ENCODE assay signal across 23 cellular contexts in genomic region chr4:48954314-48954713, GRCh38. TPM values are rescaled to one million over a fixed set of nuclear protein-coding genes. Genes with fewer than 3 reads are reported as not detected.
DNase-seq lines count a peak whose midpoint lies in the region; ATAC-seq, FAIRE-seq and TF ChIP-seq lines count a peak whose summit lies in the region.
"Had no signal": no experiment of that assay in that cellular context is flagged by ENCODE, and none has a peak within 500 bp of the region (broad histone marks: within the 10 kb centered on the region; RNA-seq: fewer than 3 reads in every experiment).

No MANE protein-coding gene starts in this region.

- dilution Hi-C loops in keratinocyte (cut with MboI; ENCODE audit: extremely low pct_ligation_motif_present, low sequenced_read_pairs) = no loop called here

- H3K27me3 ChIP-seq in keratinocyte (ENCODE audit: control insufficient read depth, extremely low read depth, insufficient read depth, low read length) (no peaks in the 10 kb centered on the region), smooth muscle cell (ENCODE audit: low read depth) (no peaks in the 10 kb centered on the region), A673 (replicated peaks; ENCODE audit: insufficient read depth, low read depth, low read length, poor library complexity) (no peaks in the 10 kb centered on the region)
- H3K27me3 ChIP-seq: body of pancreas, right atrium auricular region had no signal

- H3K9ac ChIP-seq in keratinocyte (ENCODE audit: control insufficient read depth, extremely low read depth, insufficient read depth, low read length) (peak overlapping the region; percentile 1), smooth muscle cell (ENCODE audit: low read depth) (peak overlapping the region; percentile 80)

- no peaks in the 10 kb centered on the region for H3K36me3 Mint-ChIP-seq in HFFc6 (ENCODE audit: low read depth)
- H3K36me3 Mint-ChIP-seq: activated naive CD4-positive, alpha-beta T cell treated with anti-CD3 and anti-CD28 coated beads, Interleukin-2, amount 10 ng/mL, durations not matched to agents 7 days and 5 days; naive thymus-derived CD4-positive, alpha-beta T cell had no signal

- H3K4me3 Mint-ChIP-seq in HFFc6 = no peak overlapping the region
- H3K4me3 Mint-ChIP-seq: activated naive CD4-positive, alpha-beta T cell treated with anti-CD3 and anti-CD28 coated beads, Interleukin-2, amount 10 ng/mL, durations not matched to agents 7 days and 5 days; naive thymus-derived CD4-positive, alpha-beta T cell had no signal

- POLR2A ChIA-PET in A673 (lab: Charles Lee; ENCODE audit: low non-redundant PET) = no interaction called here

- 44% methylated on average over 2 of the region's 2 CpGs for WGBS in smooth muscle cell (ENCODE audit: low lambda C conversion rate)

- TF ChIP-seq CTCF in HFFc6 (IDR thresholded peaks at IDR 0.05) (no peak), astrocyte of the spinal cord (IDR thresholded peaks at IDR 0.05; ENCODE audit: low read depth, low read length) (no peak), keratinocyte (optimal IDR thresholded peaks at IDR 0.05 in 1 of 3, IDR thresholded peaks at IDR 0.05 in 1 of 3, conservative IDR thresholded peaks at IDR 0.05 in 1 of 3; ENCODE audit: extremely low read depth in 1 of 3, insufficient read depth in 2 of 3, low read length in 3 of 3) (no peak), smooth muscle cell (IDR thresholded peaks at IDR 0.05; ENCODE audit: borderline replicate concordance, insufficient read depth, poor library complexity, severe bottlenecking) (no peak), A673 (conservative IDR thresholded peaks at IDR 0.05; ENCODE audit: low read depth, low read length) (no peak)

- H3K36me3 ChIP-seq in keratinocyte (ENCODE audit: control insufficient read depth in 2 of 2, extremely low read depth in 1 of 2, insufficient read depth in 2 of 2, low read length in 2 of 2) (no peaks in the 10 kb centered on the region), smooth muscle cell (ENCODE audit: low read depth) (no peaks in the 10 kb centered on the region), A673 (ENCODE audit: insufficient read depth, low read length, poor library complexity, severe bottlenecking) (no peaks in the 10 kb centered on the region)
- H3K36me3 ChIP-seq: HAP-1, right atrium auricular region had no signal

- H3K27ac Mint-ChIP-seq in HFFc6 = peak overlapping the region; percentile 69
- H3K27ac Mint-ChIP-seq: activated naive CD4-positive, alpha-beta T cell treated with anti-CD3 and anti-CD28 coated beads, Interleukin-2, amount 10 ng/mL, durations not matched to agents 7 days and 5 days had no signal

- CTCF ChIA-PET in A673 (lab: Charles Lee) = no interaction called here

- peaks cover 37% of the 10 kb centered on the region for H3K4me1 ChIP-seq in keratinocyte (ENCODE audit: control insufficient read depth, extremely low read depth, insufficient read depth, low read length)
- H3K4me1 ChIP-seq in smooth muscle cell (ENCODE audit: low read depth) = no peaks in the 10 kb centered on the region
- no peaks in the 10 kb centered on the region for H3K4me1 ChIP-seq in A673 (ENCODE audit: insufficient read depth, low read length, poor library complexity, severe bottlenecking)
- H3K4me1 ChIP-seq: body of pancreas, HAP-1, right atrium auricular region had no signal

- in situ Hi-C loops in astrocyte of the spinal cord (cut with HindIII; ENCODE audit: low sequenced_read_pairs) = no loop called here

- DNase-seq in HFFc6 = peak; percentile 15
- DNase-seq in astrocyte of the spinal cord (ENCODE audit: low read depth, low spot score) = peak; percentile 65
- DNase-seq in keratinocyte (ENCODE audit: low read depth, low spot score) = no peak
- DNase-seq in smooth muscle cell (lab: John Stamatoyannopoulos, UW; ENCODE audit: unreplicated experiment) = no peak
- DNase-seq in A673 (ENCODE audit: low spot score) = no peak
- no peak for DNase-seq in NCI-H1694 (lab: John Stamatoyannopoulos, UW)
- DNase-seq in COR-L47 (lab: John Stamatoyannopoulos, UW) = no peak
- DNase-seq: activated naive CD4-positive, alpha-beta T cell treated with anti-CD3 and anti-CD28 coated beads, Interleukin-2, amount 10 ng/mL, durations not matched to agents 7 days and 5 days; body of pancreas; hypothalamus; left ventricle myocardium superior; naive thymus-derived CD4-positive, alpha-beta T cell; NCI-H1048; NCI-H2171 treated with DMSO at 0.1 percent for 48 hours; NCI-H774; stimulated activated CD4-positive, alpha-beta T cell treated with anti-CD3 and anti-CD28 coated beads, Interleukin-2, amount 100 ng/mL, for 24 hours; T-helper 2 cell had no signal

- no peaks in the 10 kb centered on the region for H3F3A ChIP-seq in smooth muscle cell (ENCODE audit: low read depth)

- peak overlapping the region; percentile 69 for H3K4me2 ChIP-seq in keratinocyte (ENCODE audit: control insufficient read depth, extremely low read depth, insufficient read depth, low read depth, low read length)
- H3K4me2 ChIP-seq in smooth muscle cell = peak overlapping the region; percentile 43

- H3K4me3 ChIP-seq in astrocyte of the spinal cord (ENCODE audit: low read depth, low read length) (no peak overlapping the region), keratinocyte (ENCODE audit: control insufficient read depth in 2 of 3, extremely low read depth in 1 of 3, insufficient read depth in 2 of 3, low read depth in 1 of 3, low read length in 3 of 3) (no peak overlapping the region), smooth muscle cell (peak overlapping the region; percentile 1), A673 (ENCODE audit: low read depth, low read length, poor library complexity, severe bottlenecking) (no peak overlapping the region)
- H3K4me3 ChIP-seq: body of pancreas, HAP-1, right atrium auricular region had no signal

- intact Hi-C loops in A673 (cut with micrococcal nuclease; ENCODE audit: unreplicated experiment) = no loop called here

- no peak for ATAC-seq in HG03442 (IDR thresholded peaks at IDR 0.05; ENCODE audit: unreplicated experiment)
- ATAC-seq: body of pancreas; left ventricle myocardium superior; naive thymus-derived CD4-positive, alpha-beta T cell had no signal

- no TSS peak for BruUV-seq in A673 (replicated peaks; lab: Mats Ljungman, UMichigan)

- peaks cover 38% of the 10 kb centered on the region for H3K4me1 Mint-ChIP-seq in HFFc6 (ENCODE audit: low read depth)
- H3K4me1 Mint-ChIP-seq: activated naive CD4-positive, alpha-beta T cell treated with anti-CD3 and anti-CD28 coated beads, Interleukin-2, amount 10 ng/mL, durations not matched to agents 7 days and 5 days had no signal

- peak overlapping the region; percentile 75 for H2AFZ ChIP-seq in keratinocyte (ENCODE audit: control insufficient read depth, low read length)
- H2AFZ ChIP-seq in smooth muscle cell (ENCODE audit: low read depth) = peak overlapping the region; percentile 51

- H3K79me2 ChIP-seq in keratinocyte (ENCODE audit: control insufficient read depth, insufficient read depth, low read length) (no peaks in the 10 kb centered on the region), smooth muscle cell (ENCODE audit: low read depth) (no peaks in the 10 kb centered on the region)

- FAIRE-seq in keratinocyte (lab: Jason Lieb, UNC) = no peak
- FAIRE-seq: GM12891 had no signal

- H3K9me3 Mint-ChIP-seq in HFFc6 = no peaks in the 10 kb centered on the region; the same call in 1 of the 2 replicates
- H3K9me3 Mint-ChIP-seq: activated naive CD4-positive, alpha-beta T cell treated with anti-CD3 and anti-CD28 coated beads, Interleukin-2, amount 10 ng/mL, durations not matched to agents 7 days and 5 days had no signal

- H3K9me1 ChIP-seq in keratinocyte (ENCODE audit: control insufficient read depth, extremely low read depth, insufficient read depth, low read length) = no peaks in the 10 kb centered on the region

- H3K27ac ChIP-seq in keratinocyte (ENCODE audit: control insufficient read depth, insufficient read depth, low read length) (peak overlapping the region; percentile 70), smooth muscle cell (ENCODE audit: low read depth) (peak overlapping the region; percentile 94), A673 (ENCODE audit: low read depth, low read length, poor library complexity, severe bottlenecking) (no peak overlapping the region)
- H3K27ac ChIP-seq: body of pancreas, C4-2B, right atrium auricular region had no signal

- peaks cover 3% of the 10 kb centered on the region for H3K27me3 Mint-ChIP-seq in HFFc6 (ENCODE audit: insufficient read depth)

- no peaks in the 10 kb centered on the region for H3K9me3 ChIP-seq in keratinocyte (ENCODE audit: control insufficient read depth, low read depth, low read length)
- no peaks in the 10 kb centered on the region for H3K9me3 ChIP-seq in smooth muscle cell (replicated peaks; ENCODE audit: low read depth)
- no peaks in the 10 kb centered on the region for H3K9me3 ChIP-seq in A673 (ENCODE audit: low read depth, low read length, poor library complexity, severe bottlenecking)
- H3K9me3 ChIP-seq: body of pancreas, HAP-1 had no signal

- H4K20me1 ChIP-seq in keratinocyte (ENCODE audit: control insufficient read depth, extremely low read depth, insufficient read depth, low read length) = no peaks in the 10 kb centered on the region
- H4K20me1 ChIP-seq in smooth muscle cell (ENCODE audit: low read depth) = no peaks in the 10 kb centered on the region

RNA-seq across cellular contexts. Expression of gene CWH43, which starts 31.8 kb away (rescaled TPM):
- not detected for total RNA-seq in HFFc6 (2021; fragmentation: NEBNext Ultra II Directional; extraction: Animal tissue kit (Norgen Biotek cat#: 25700))
- polyA plus RNA-seq in keratinocyte (8.5 to 18.8 TPM (median 10.9 TPM) in 3 replicates), smooth muscle cell (0.50 and 0.83 TPM in 2 replicates)
- 89.5 TPM for polyA plus RNA-seq in keratinocyte (2011; ENCODE audit: low read depth)
- polyA plus RNA-seq in keratinocyte (2011; cell fraction: cytosol; rRNA removed) = 3.8 and 7.8 TPM in 2 replicates
- polyA plus RNA-seq in keratinocyte (2011; cell fraction: nucleus; rRNA removed) = 23.2 and 35.1 TPM in 2 replicates
- 7.5 and 72.8 TPM in 2 replicates for polyA plus RNA-seq in keratinocyte (2012; ENCODE audit: low replicate concordance)
- polyA minus RNA-seq in keratinocyte = 2.5 to 17.1 TPM (median 11.2 TPM) in 3 replicates
- 5.2 TPM for polyA minus RNA-seq in keratinocyte (2011; cell fraction: cytosol; rRNA and poly(A)+ RNA removed)
- 28.1 and 30.6 TPM in 2 replicates for polyA minus RNA-seq in keratinocyte (2011; cell fraction: nucleus; rRNA and poly(A)+ RNA removed)
- total RNA-seq in smooth muscle cell (2.1 and 7.2 TPM in 2 replicates), A673 (2021) (not detected in 2 replicates)
- total RNA-seq: body of pancreas; left ventricle myocardium superior; naive thymus-derived CD4-positive, alpha-beta T cell; right atrium auricular region; RPMI7951 had no signal
- polyA plus RNA-seq: naive thymus-derived CD4-positive, alpha-beta T cell had no signal

RNA-seq across cellular contexts. Expression of gene OCIAD2, which starts 47.7 kb away (rescaled TPM):
- total RNA-seq in HFFc6 (2021; fragmentation: NEBNext Ultra II Directional; extraction: Animal tissue kit (Norgen Biotek cat#: 25700)) = 10 to 100 TPM in 1 of 6 experiments, 1 to 10 TPM in 5; 1.0 to 17.3 (median 2.3) TPM
- polyA plus RNA-seq in keratinocyte (363 to 407 TPM (median 373 TPM) in 3 replicates), smooth muscle cell (45.1 and 104 TPM in 2 replicates)
- polyA plus RNA-seq in keratinocyte (2011; ENCODE audit: low read depth) = 63.3 TPM
- polyA plus RNA-seq in keratinocyte (2011; cell fraction: cytosol; rRNA removed) = 246 and 265 TPM in 2 replicates
- polyA plus RNA-seq in keratinocyte (2011; cell fraction: nucleus; rRNA removed) = 96.3 and 119 TPM in 2 replicates
- 264 and 519 TPM in 2 replicates for polyA plus RNA-seq in keratinocyte (2012; ENCODE audit: low replicate concordance)
- 50.7 to 119 TPM (median 90.6 TPM) in 3 replicates for polyA minus RNA-seq in keratinocyte
- 167 TPM for polyA minus RNA-seq in keratinocyte (2011; cell fraction: cytosol; rRNA and poly(A)+ RNA removed)
- polyA minus RNA-seq in keratinocyte (2011; cell fraction: nucleus; rRNA and poly(A)+ RNA removed) = 29.8 and 44.4 TPM in 2 replicates
- total RNA-seq in smooth muscle cell (30.4 and 33.0 TPM in 2 replicates), A673 (2021) (139 and 166 TPM in 2 replicates)

Comparison
In these comparisons a context has a peak if more than half of its experiments do, and no peak if none do; other contexts are left out.
1. DNase-seq: peak in HFFc6 (single experiment) and astrocyte of the spinal cord (single experiment); none in keratinocyte (single experiment), smooth muscle cell (single experiment), A673 (single experiment), NCI-H1694 (single experiment) and COR-L47 (single experiment).